ENCODE assay signal across 1 cellular context in the genomic region with DNA sequence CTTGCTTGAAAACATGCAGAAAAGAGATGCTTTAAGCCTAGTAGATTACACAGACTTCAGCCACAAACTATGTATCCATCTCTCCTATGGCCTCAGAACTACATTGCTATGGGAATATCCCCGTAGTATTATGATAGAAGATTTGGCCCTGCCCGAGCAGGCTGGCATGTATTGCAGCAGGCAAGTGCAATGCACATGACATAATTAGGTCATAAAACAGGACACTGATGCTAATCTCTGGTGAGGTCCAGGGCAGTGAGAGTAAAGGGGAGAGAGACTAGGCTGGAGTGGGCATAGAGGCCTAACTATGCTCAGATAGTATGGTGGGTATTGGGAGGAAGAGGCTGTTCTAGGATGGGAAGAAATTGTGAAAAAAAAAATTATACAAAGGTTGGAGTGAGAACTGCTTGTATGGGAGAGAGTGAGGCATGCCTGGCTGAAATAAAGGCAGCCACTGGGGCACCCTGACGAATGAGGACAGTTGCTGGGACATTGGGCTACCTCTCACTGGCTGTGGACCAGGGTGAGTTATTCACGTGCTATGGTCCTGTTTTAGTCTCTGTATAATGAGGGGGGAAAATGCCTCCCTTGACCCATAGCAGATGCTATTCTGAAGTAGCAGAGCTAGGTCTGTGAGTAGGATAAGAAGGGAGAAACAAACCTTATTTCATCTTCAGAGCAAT.
TF ChIP-seq lines count a peak whose summit lies in the region.

No MANE protein-coding gene starts in this region.

TF ChIP-seq in SK-N-SH, 30 proteins besides CTCF, POLR2A, EP300 and RAD21 (continued from another document):
- TF ChIP-seq RCOR1 (IDR thresholded peaks at IDR 0.05; ENCODE audit: low read length) (peak; percentile 81), TCF12 (IDR thresholded peaks at IDR 0.05) (no peak), SMC3 (IDR thresholded peaks at IDR 0.05; ENCODE audit: low read depth, low read length) (no peak), RFX5 (IDR thresholded peaks at IDR 0.05; ENCODE audit: low read length) (no peak), MXI1 (IDR thresholded peaks at IDR 0.05; ENCODE audit: low read depth, low read length) (peak; percentile 84)
